32 cellular contexts compared by ENCODE assay signal in the genomic region with DNA sequence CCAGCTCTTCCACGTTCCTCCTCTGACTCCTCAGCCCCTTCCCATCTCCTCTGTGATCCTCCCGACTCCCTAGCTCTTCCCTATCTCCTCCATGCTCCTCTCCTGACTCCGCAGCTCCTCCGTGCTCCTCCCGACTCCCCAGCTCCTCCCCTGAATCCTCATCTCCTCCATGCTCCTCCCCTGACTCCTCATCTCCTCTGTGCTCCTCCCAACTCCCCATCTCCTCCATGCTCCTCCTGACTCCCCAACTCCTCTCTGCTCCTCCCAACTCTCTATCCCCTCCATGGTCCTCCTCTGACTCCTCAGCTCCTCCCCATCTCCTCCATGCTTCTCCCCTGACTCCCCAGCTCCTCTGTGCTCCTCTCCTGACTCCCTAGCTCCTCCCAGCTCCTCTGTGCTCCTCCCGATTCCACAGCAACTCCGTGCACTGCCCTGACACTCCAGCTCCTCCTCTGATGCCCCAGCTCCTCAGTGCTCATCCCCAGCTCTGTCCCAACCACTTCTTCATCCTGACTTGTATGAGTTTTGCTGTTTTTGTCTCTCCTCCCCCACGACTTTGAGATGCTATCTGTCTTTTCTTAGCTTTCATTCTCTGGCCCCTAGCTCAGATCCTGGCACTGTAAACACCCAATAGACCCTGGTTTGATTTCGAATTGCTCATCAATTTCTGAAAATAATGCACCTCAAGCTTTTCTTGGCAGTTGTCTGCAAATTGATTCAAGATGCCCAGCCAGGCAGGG.
"Had no signal": no experiment of that assay in that cellular context is flagged by ENCODE, and none has a peak within 500 bp of the region (broad histone marks: within the 10 kb centered on the region; RNA-seq: fewer than 3 reads in every experiment).

No MANE protein-coding gene starts in this region.

- H3K4me2 ChIP-seq: smooth muscle cell had no signal

- FAIRE-seq: bronchial epithelial cell, colon, endometrium, islet of Langerhans, TTC549 had no signal

- H3K9me3 ChIP-seq: esophagus squamous epithelium, left lung, lower lobe of right lung, mucosa of descending colon, prostate gland, upper lobe of left lung had no signal

- ATAC-seq: activated CD4-positive, CD25-positive, alpha-beta regulatory T cell treated with anti-CD3 and anti-CD28 coated beads, Interleukin-2, amount 50 U/mL, for 24 hours; activated CD8-positive, alpha-beta T cell treated with anti-CD3 and anti-CD28 coated beads for 36 hours; activated naive CD4-positive, alpha-beta T cell treated with anti-CD3 and anti-CD28 coated beads, Interleukin-2, amount 50 U/mL, for 72 hours; activated T-cell treated with anti-CD3 and anti-CD28 coated beads, Interleukin-2, amount 50 U/mL, for 4 hours; activated T-helper 17 cell treated with anti-CD3 and anti-CD28 coated beads, Interleukin-2, amount 50 U/mL, for 72 hours; mucosa of descending colon; natural killer cell treated with Interleukin-12 subunit alpha and Interleukin-12 subunit beta and Interleukin-15 and Interleukin-18, amount 100 ng/mL, for 72 hours; stimulated activated memory B cell treated with anti-CD40 and anti-IgM and Interleukin-4, amounts not matched to agents 10 μg/mL and 1 μg/mL and 100 μg/mL, for 72 hours; stimulated activated naive CD8-positive, alpha-beta T cell treated with anti-CD3 and anti-CD28 coated beads, Interleukin-15, amount 100 ng/mL, for 72 hours had no signal

- H3K36me3 ChIP-seq: esophagus squamous epithelium, left lung, lower lobe of right lung, prostate gland, upper lobe of left lung had no signal

- H3K4me1 ChIP-seq: left lung, lower lobe of right lung, prostate gland, upper lobe of left lung had no signal

- H3K4me3 ChIP-seq: esophagus squamous epithelium, left lung, lower lobe of right lung, mucosa of descending colon, prostate gland, smooth muscle cell, upper lobe of left lung had no signal

- H3K27ac ChIP-seq: epithelial cell of prostate, esophagus squamous epithelium, left lung, lower lobe of right lung, prostate gland, upper lobe of left lung, VCaP had no signal

- DNase-seq: activated CD4-positive, alpha-beta T cell treated with anti-CD3 and anti-CD28 coated beads, Interleukin-2, amount 10 ng/mL, durations not matched to agents 7 days and 5 days; activated CD8-positive, alpha-beta T cell treated with anti-CD3 and anti-CD28 coated beads for 36 hours; activated naive CD4-positive, alpha-beta T cell; activated T-cell treated with anti-CD3 and anti-CD28 coated beads, Interleukin-2, amount 50 U/mL, for 4 hours; effector CD4-positive, alpha-beta T cell; esophagus squamous epithelium; foreskin melanocyte; left lung; lower lobe of right lung; mesendoderm; mucosa of descending colon; retina; stimulated activated CD4-positive, alpha-beta T cell treated with anti-CD3 and anti-CD28 coated beads, Interleukin-1b, Interleukin-23, amount 100 ng/mL, for 48 hours; stimulated activated CD4-positive, alpha-beta T cell treated with anti-CD3 and anti-CD28 coated beads, Interleukin-4, amount 100 ng/mL, for 4 hours; stimulated activated CD8-positive, alpha-beta memory T cell treated with anti-CD3 and anti-CD28 coated beads, Interleukin-4, amount 100 ng/mL, for 48 hours; stimulated activated naive CD8-positive, alpha-beta T cell treated with anti-CD3 and anti-CD28 coated beads, Interleukin-15, amount 100 ng/mL, for 72 hours; substantia nigra; upper lobe of left lung had no signal
